In genomic region chr9:34939989-34940388, GRCh38 we compare ENCODE assay signal across 12 cellular contexts. TPM values are rescaled to one million over a fixed set of nuclear protein-coding genes. Genes with fewer than 3 reads are reported as not detected.
A peak's percentile ranks its signal among the peaks of the same experiment; 100 is the strongest.
DNase-seq lines count a peak whose midpoint lies in the region; ATAC-seq, FAIRE-seq and TF ChIP-seq lines count a peak whose summit lies in the region.
"Not testable (repeated sequence)": the region's sequence is repeated elsewhere in the genome, so short reads cannot be mapped to it uniquely, and the experiment has no call there.
"Had no signal": no experiment of that assay in that cellular context is flagged by ENCODE, and none has a peak within 500 bp of the region (broad histone marks: within the 10 kb centered on the region; RNA-seq: fewer than 3 reads in every experiment).

No MANE protein-coding gene starts in this region.

- H3K9me3 Mint-ChIP-seq in Caco-2 (ENCODE audit: unreplicated experiment); nephron: not testable (repeated sequence)

- TF ChIP-seq CTCF in Caco-2 (IDR thresholded peaks at IDR 0.05; ENCODE audit: insufficient read depth in 1 of 2, low read depth in 1 of 2, low read length in 1 of 2, severe bottlenecking in 1 of 2, unreplicated experiment in 1 of 2); K562 (IDR thresholded peaks at IDR 0.05 in 2 of 3, conservative IDR thresholded peaks at IDR 0.05 in 1 of 3; ENCODE audit: insufficient read depth in 2 of 3, low read depth in 1 of 3, low read length in 3 of 3); esophagus muscularis mucosa (IDR thresholded peaks at IDR 0.05); hepatocyte (IDR thresholded peaks at IDR 0.05; ENCODE audit: poor library complexity); nephron (IDR thresholded peaks at IDR 0.05; ENCODE audit: unreplicated experiment in 3 of 3); smooth muscle cell (IDR thresholded peaks at IDR 0.05; ENCODE audit: borderline replicate concordance, insufficient read depth, poor library complexity, severe bottlenecking): not testable (repeated sequence)

- DNase-seq in Caco-2 (peak; percentile 32 to 43), OCI-M1 (lab: John Stamatoyannopoulos, UW) (peak; percentile 49), K562 (ENCODE audit: extremely low read depth in 1 of 4, low spot score in 3 of 4) (peak in 1 of 4 experiments; percentile 30), esophagus muscularis mucosa (ENCODE audit: extremely low spot score) (peak; percentile 21)
- DNase-seq in hepatocyte (ENCODE audit: low spot score); smooth muscle cell (lab: John Stamatoyannopoulos, UW; ENCODE audit: unreplicated experiment): not testable (repeated sequence)

- H3K27me3 ChIP-seq in Caco-2 (replicated peaks; ENCODE audit: control insufficient read depth, insufficient read depth, low read length); K562 (ENCODE audit: control insufficient read depth in 2 of 2, insufficient read depth in 2 of 2, low read length in 2 of 2); hepatocyte; smooth muscle cell (ENCODE audit: low read depth): not testable (repeated sequence)
- H3K27me3 ChIP-seq in esophagus muscularis mucosa = peaks cover 0 to 13% (median 0%) of the 10 kb centered on the region in 4 donors

- BruUV-seq in Caco-2 (replicated peaks; lab: Mats Ljungman, UMichigan); K562 (replicated peaks; lab: Mats Ljungman, UMichigan): not testable (repeated sequence)

- H3F3A ChIP-seq in smooth muscle cell (ENCODE audit: low read depth) = not testable (repeated sequence)

- not testable (repeated sequence) for ATAC-seq in K562

- not testable (repeated sequence) for H3K36me3 Mint-ChIP-seq in Caco-2 (ENCODE audit: insufficient read depth, unreplicated experiment); nephron (ENCODE audit: low read depth)

- POLR2A ChIA-PET in Caco-2 (lab: Charles Lee) = not testable (repeated sequence)
- POLR2A ChIA-PET in K562 (lab: Yijun Ruan, JAX) = interaction anchor here (0.6 kb wide), 1 partner anchor 40 kb away, joined by 3 read pairs; no protein-coding TSS in a partner anchor

- H3K4me3 ChIP-seq in Caco-2 (ENCODE audit: low read depth, low read length); K562; esophagus muscularis mucosa; hepatocyte; smooth muscle cell: not testable (repeated sequence)

- H3K4me1 ChIP-seq in Caco-2 (peaks cover 20% of the 10 kb centered on the region), hepatocyte (ENCODE audit: insufficient read depth) (peaks cover 17% of the 10 kb centered on the region)
- H3K4me1 ChIP-seq in K562 (replicated peaks in 1 of 2; ENCODE audit: control insufficient read depth in 2 of 2, insufficient read depth in 2 of 2, low read length in 2 of 2); esophagus muscularis mucosa; smooth muscle cell (ENCODE audit: low read depth): not testable (repeated sequence)

- TF ChIP-seq POLR2A in K562 (conservative IDR thresholded peaks at IDR 0.05); esophagus muscularis mucosa (IDR thresholded peaks at IDR 0.05; ENCODE audit: low read depth): not testable (repeated sequence)

- not testable (repeated sequence) for H3K79me2 ChIP-seq in K562 (ENCODE audit: control insufficient read depth, insufficient read depth, low read length); hepatocyte; smooth muscle cell (ENCODE audit: low read depth)

- not testable (repeated sequence) for H4K20me1 ChIP-seq in K562 (replicated peaks; ENCODE audit: control insufficient read depth, insufficient read depth, low read length); hepatocyte (ENCODE audit: insufficient read depth, poor library complexity, severe bottlenecking); smooth muscle cell (ENCODE audit: low read depth)

- H3K4me3 Mint-ChIP-seq in Caco-2 (ENCODE audit: unreplicated experiment); nephron: not testable (repeated sequence)

- not testable (repeated sequence) for TF ChIP-seq EP300 in K562 (IDR thresholded peaks at IDR 0.05; ENCODE audit: low read length); esophagus muscularis mucosa (IDR thresholded peaks at IDR 0.05)

- not testable (repeated sequence) for H2AFZ ChIP-seq in K562 (ENCODE audit: low read depth, low read length); hepatocyte
- H2AFZ ChIP-seq in smooth muscle cell (ENCODE audit: low read depth) = peak overlapping the region; percentile 62

- in situ Hi-C loops in K562 (cut with MboI) = not testable (repeated sequence)

- not testable (repeated sequence) for TF ChIP-seq RAD21 in K562 (CRISPR knock-in tag; conservative IDR thresholded peaks at IDR 0.05 in 1 of 2, IDR thresholded peaks at IDR 0.05 in 1 of 2)

- not testable (repeated sequence) for H3K36me3 ChIP-seq in Caco-2 (ENCODE audit: control insufficient read depth, insufficient read depth, low read length); K562 (ENCODE audit: control insufficient read depth, insufficient read depth, low read length); esophagus muscularis mucosa; hepatocyte (replicated peaks; ENCODE audit: insufficient read depth, low read depth); smooth muscle cell (ENCODE audit: low read depth)

- H3K27me3 Mint-ChIP-seq in Caco-2 (ENCODE audit: insufficient read depth, unreplicated experiment); nephron (ENCODE audit: low read depth): not testable (repeated sequence)

- H3K9me3 ChIP-seq in Caco-2; K562 (replicated peaks; ENCODE audit: control insufficient read depth, insufficient read depth, low read depth, low read length); esophagus muscularis mucosa; hepatocyte (ENCODE audit: low read depth); smooth muscle cell (replicated peaks; ENCODE audit: low read depth): not testable (repeated sequence)

- H3K27ac ChIP-seq in K562 (ENCODE audit: extremely low read depth, low read depth, low read length); esophagus muscularis mucosa (replicated peaks in 1 of 4); smooth muscle cell (ENCODE audit: low read depth): not testable (repeated sequence)
- H3K27ac ChIP-seq in hepatocyte = peak overlapping the region; percentile 42

- CTCF ChIA-PET in Caco-2 (lab: Charles Lee); K562 (lab: Yijun Ruan, JAX; ENCODE audit: low intra/inter-chr PET ratio): not testable (repeated sequence)

- peaks cover 20% of the 10 kb centered on the region for H3K4me1 Mint-ChIP-seq in Caco-2 (ENCODE audit: low read depth, unreplicated experiment)
- H3K4me1 Mint-ChIP-seq in nephron = peaks cover 35% of the 10 kb centered on the region

- not testable (repeated sequence) for H3K27ac Mint-ChIP-seq in Caco-2 (ENCODE audit: unreplicated experiment)
- peak overlapping the region; percentile 62 to 90 (median 90) for H3K27ac Mint-ChIP-seq in nephron

- intact Hi-C loops in Caco-2 (cut with micrococcal nuclease; ENCODE audit: unreplicated experiment); K562 (cut with micrococcal nuclease); esophagus muscularis mucosa (cut with DNase I): not testable (repeated sequence)

- not testable (repeated sequence) for H3K4me2 ChIP-seq in K562 (ENCODE audit: insufficient read depth, low read length)
- H3K4me2 ChIP-seq in hepatocyte = peak overlapping the region; percentile 31
- peak overlapping the region; percentile 22 for H3K4me2 ChIP-seq in smooth muscle cell

- not testable (repeated sequence) for H3K9me1 ChIP-seq in K562 (ENCODE audit: control insufficient read depth, insufficient read depth, low read length)

- not testable (repeated sequence) for FAIRE-seq in K562 (lab: Jason Lieb, UNC)

- H3K9ac ChIP-seq in K562 (ENCODE audit: insufficient read depth in 1 of 2, low read depth in 2 of 2, low read length in 2 of 2); smooth muscle cell (ENCODE audit: low read depth): not testable (repeated sequence)

- not testable (repeated sequence) for H3K9me2 ChIP-seq in hepatocyte (replicated peaks; ENCODE audit: insufficient read depth)

RNA-seq across cellular contexts. Expression of gene PHF24, which starts 18.1 kb away (rescaled TPM):
- 0.12 TPM in 1 of 2 replicates, not detected in the other for total RNA-seq in Caco-2 (2022)
- total RNA-seq in K562 (2011; cell fraction: chromatin; rRNA removed; ENCODE audit: low replicate concordance) = not detected in 2 replicates
- total RNA-seq in K562 (2011; cell fraction: nucleolus; rRNA removed) = not detected in 2 replicates
- not detected in 2 replicates for total RNA-seq in K562 (2011; cell fraction: nucleoplasm; rRNA removed)
- total RNA-seq in K562 (2014; rRNA removed) = not detected in 2 replicates
- not detected in 2 replicates for total RNA-seq in K562 (2014; rRNA removed; fragmentation: Illumina TruSeq; extraction: Trizol)
- total RNA-seq in K562 (2015; rRNA removed; fragmentation: Illumina TruSeq; extraction: Trizol) = not detected in 2 replicates
- not detected in 2 replicates for total RNA-seq in K562 (2021)
- polyA plus RNA-seq in K562 (2011; rRNA removed) = 0.01 TPM in 2 replicates
- polyA plus RNA-seq in K562 (2011; cell fraction: cytosol; rRNA removed) = not detected in 2 replicates
- 0.01 TPM in 1 of 2 replicates, not detected in the other for polyA plus RNA-seq in K562 (2011; cell fraction: nucleus; rRNA removed)
- polyA plus RNA-seq in K562 (2012) = 0.03 TPM in 1 of 2 replicates, not detected in the other
- polyA plus RNA-seq in K562 (2014; fragmentation: Illumina TruSeq; extraction: Trizol) = not detected in 2 replicates
- not detected for polyA plus RNA-seq in K562 (2014; fragmentation: Nextera tagmentation; extraction: Ambion mirVana)
- 0.01 TPM in 1 of 2 replicates, not detected in the other for polyA plus RNA-seq in K562 (2014; rRNA removed)
- not detected in 2 replicates for polyA minus RNA-seq in K562 (2011; rRNA and poly(A)+ RNA removed)
- polyA minus RNA-seq in K562 (2011; cell fraction: cytosol; rRNA and poly(A)+ RNA removed) = not detected in 2 replicates
- not detected in 2 replicates for polyA minus RNA-seq in K562 (2011; cell fraction: nucleus; rRNA and poly(A)+ RNA removed)
- total RNA-seq in esophagus muscularis mucosa = under 1 TPM; under 0.01 to 0.99 (median 0.76) TPM
- total RNA-seq in hepatocyte = 0.08 and 0.67 TPM in 2 replicates
- polyA plus RNA-seq in hepatocyte = 0.06 and 0.11 TPM in 2 replicates
- total RNA-seq in smooth muscle cell = 0.22 and 0.49 TPM in 2 replicates
- 0.07 and 0.90 TPM in 2 replicates for polyA plus RNA-seq in smooth muscle cell
- total RNA-seq: Calu3; CD4-positive, CD25-positive, alpha-beta regulatory T cell; G401; GM12878; H4 had no signal
- polyA plus RNA-seq: CD4-positive, CD25-positive, alpha-beta regulatory T cell had no signal

RNA-seq across cellular contexts. Expression of gene DNAJB5, which starts 49.6 kb away (rescaled TPM):
- total RNA-seq in Caco-2 (2022) (3.1 and 3.4 TPM in 2 replicates), K562 (2014; rRNA removed) (4.1 and 5.2 TPM in 2 replicates), K562 (2014; rRNA removed; fragmentation: Illumina TruSeq; extraction: Trizol) (3.7 TPM in 2 replicates), K562 (2015; rRNA removed; fragmentation: Illumina TruSeq; extraction: Trizol) (2.6 and 2.7 TPM in 2 replicates), K562 (2021) (3.6 and 4.4 TPM in 2 replicates), esophagus muscularis mucosa (100 to 1,000 TPM in 1 of 4 donors, 10 to 100 TPM in 3; 83.5 to 124 (median 93.8) TPM), hepatocyte (7.6 and 8.2 TPM in 2 replicates), smooth muscle cell (26.8 and 29.6 TPM in 2 replicates)
- 1.4 and 3.1 TPM in 2 replicates for total RNA-seq in K562 (2011; cell fraction: chromatin; rRNA removed; ENCODE audit: low replicate concordance)
- 1.7 and 1.8 TPM in 2 replicates for total RNA-seq in K562 (2011; cell fraction: nucleolus; rRNA removed)
- total RNA-seq in K562 (2011; cell fraction: nucleoplasm; rRNA removed) = 1.8 and 3.4 TPM in 2 replicates
- polyA plus RNA-seq in K562 (2011; rRNA removed) (1.5 and 1.7 TPM in 2 replicates), K562 (2014; fragmentation: Illumina TruSeq; extraction: Trizol) (7.4 and 7.8 TPM in 2 replicates), K562 (2014; fragmentation: Nextera tagmentation; extraction: Ambion mirVana) (under 1 TPM; 0.15 to 0.63 TPM), K562 (2014; rRNA removed) (3.7 and 4.2 TPM in 2 replicates), hepatocyte (6.0 and 7.0 TPM in 2 replicates), smooth muscle cell (28.4 and 30.5 TPM in 2 replicates)
- 2.7 and 2.8 TPM in 2 replicates for polyA plus RNA-seq in K562 (2011; cell fraction: cytosol; rRNA removed)
- 2.3 and 4.1 TPM in 2 replicates for polyA plus RNA-seq in K562 (2011; cell fraction: nucleus; rRNA removed)
- polyA plus RNA-seq in K562 (2012) = 4.6 and 5.0 TPM in 2 replicates
- 1.0 and 1.6 TPM in 2 replicates for polyA minus RNA-seq in K562 (2011; rRNA and poly(A)+ RNA removed)
- polyA minus RNA-seq in K562 (2011; cell fraction: cytosol; rRNA and poly(A)+ RNA removed) = 1.1 and 1.2 TPM in 2 replicates
- polyA minus RNA-seq in K562 (2011; cell fraction: nucleus; rRNA and poly(A)+ RNA removed) = 1.2 and 1.4 TPM in 2 replicates
